12 cellular contexts compared by ENCODE assay signal in the genomic region with DNA sequence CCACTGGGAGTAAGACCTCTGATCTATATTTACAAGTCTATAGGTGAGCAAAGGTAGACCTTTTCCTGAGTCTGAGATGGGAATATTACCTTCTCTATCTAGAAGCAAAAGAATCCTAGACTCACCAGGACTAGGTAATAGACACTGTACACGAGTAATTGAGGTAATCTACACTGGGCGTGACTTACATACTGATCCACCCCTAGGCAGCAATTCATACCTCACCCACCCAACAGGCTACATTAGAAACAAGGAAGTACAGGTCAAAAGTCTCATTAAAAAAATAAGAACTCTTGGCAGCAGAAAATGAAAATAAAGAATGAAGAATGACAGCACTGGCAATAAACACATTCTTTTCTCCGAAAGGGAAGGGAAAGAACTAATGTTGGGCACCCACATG. TPM values are rescaled to one million over a fixed set of nuclear protein-coding genes. Genes with fewer than 3 reads are reported as not detected.
DNase-seq lines count a peak whose midpoint lies in the region; ATAC-seq, FAIRE-seq and TF ChIP-seq lines count a peak whose summit lies in the region.
"Had no signal": no experiment of that assay in that cellular context is flagged by ENCODE, and none has a peak within 500 bp of the region (broad histone marks: within the 10 kb centered on the region; RNA-seq: fewer than 3 reads in every experiment).

No MANE protein-coding gene starts in this region.

- no peak overlapping the region for H3K4me2 ChIP-seq in GM12878 (ENCODE audit: control insufficient read depth, insufficient read depth)

- ATAC-seq in Right ventricle myocardium superior (ENCODE audit: poor library complexity) = peak; percentile 36
- ATAC-seq in Right ventricle myocardium inferior = no peak
- peak; percentile 75 for ATAC-seq in GM12878
- ATAC-seq in HG03378 (IDR thresholded peaks at IDR 0.05; ENCODE audit: unreplicated experiment) = no peak
- no peak for ATAC-seq in HG02885 (IDR thresholded peaks at IDR 0.05; ENCODE audit: poor library complexity, unreplicated experiment)
- ATAC-seq: activated CD4-positive, alpha-beta T cell treated with anti-CD3 and anti-CD28 coated beads for 36 hours had no signal

- POLR2A ChIA-PET in GM12878 (lab: Charles Lee) = interaction anchor here (1.5 kb wide), 1 partner anchor 103 kb away, joined by 3 read pairs; no protein-coding TSS in a partner anchor

- intact Hi-C loops in Right ventricle myocardium superior (cut with DNase I) = no loop called here
- intact Hi-C loops in Right ventricle myocardium inferior (cut with DNase I) = no loop called here
- intact Hi-C loops in GM12878 (cut with micrococcal nuclease; ENCODE audit: unreplicated experiment) = no loop called here
- intact Hi-C loops in transverse colon (cut with DNase I; ENCODE audit: low total_unique reads) = no loop called here

- no peak overlapping the region for H3K9ac ChIP-seq in GM12878 (ENCODE audit: control insufficient read depth, insufficient read depth, low read length)

- peaks cover 95% of the 10 kb centered on the region for H3K79me2 ChIP-seq in GM12878 (ENCODE audit: control insufficient read depth, insufficient read depth, low read length)

- H3K4me1 ChIP-seq in GM12878 (ENCODE audit: control insufficient read depth, insufficient read depth, low read length) (peaks cover 22% of the 10 kb centered on the region), transverse colon (peaks cover 31 to 92% (median 63%) of the 10 kb centered on the region in 4 donors)

- H3K27ac ChIP-seq in GM12878 (ENCODE audit: control insufficient read depth, insufficient read depth) = no peak overlapping the region
- H3K27ac ChIP-seq in transverse colon = peak overlapping the region; percentile 69 to 80 (median 78)
- H3K27ac ChIP-seq: HL-60 had no signal

- DNase-seq in Right ventricle myocardium superior = no peak
- DNase-seq in Right ventricle myocardium inferior (ENCODE audit: missing footprints) = no peak
- no peak for DNase-seq in GM12878 (ENCODE audit: low read depth, low spot score)
- DNase-seq in kidney glomerular epithelial cell (lab: John Stamatoyannopoulos, UW) = peak; percentile 10
- DNase-seq in transverse colon = peak; percentile 33
- no peak for DNase-seq in effector CD4-positive, alpha-beta T cell
- DNase-seq: activated CD4-positive, alpha-beta T cell treated with anti-CD3 and anti-CD28 coated beads for 36 hours; activated naive CD4-positive, alpha-beta T cell treated with Interleukin-2 at 50 U/mL for 16 hours; spleen had no signal

- SMC1A ChIA-PET in GM12878 (lab: Charles Lee; ENCODE audit: uncharacterized antibody, unreplicated experiment) = interaction anchor here (0.6 kb wide), 1 partner anchor 46 kb away, joined by 4 read pairs; no protein-coding TSS in a partner anchor

- TF ChIP-seq EP300 in GM12878 (IDR thresholded peaks at IDR 0.05; ENCODE audit: borderline replicate concordance in 1 of 2, control insufficient read depth in 1 of 2, low read depth in 2 of 2, low read length in 2 of 2) = no peak
- TF ChIP-seq EP300 in transverse colon (IDR thresholded peaks at IDR 0.05; ENCODE audit: low read depth) = no peak

- H3K4me3 ChIP-seq in GM12878 (no peak overlapping the region), transverse colon (peak overlapping the region in 1 of 4 donors; percentile 35)
- H3K4me3 ChIP-seq: spleen had no signal

- RAD21 ChIA-PET in GM12878 (lab: Charles Lee; ENCODE audit: unreplicated experiment) = interaction anchor here (0.8 kb wide), 1 partner anchor 39 kb away, joined by 4 read pairs; no protein-coding TSS in a partner anchor

- H3K36me3 ChIP-seq in GM12878 (ENCODE audit: control insufficient read depth in 2 of 2, insufficient read depth in 2 of 2, low read length in 1 of 2) = peaks cover 0 to 8% of the 10 kb centered on the region in 2 experiments; a peak in 2 of 4 replicates
- no peaks in the 10 kb centered on the region for H3K36me3 ChIP-seq in transverse colon

- H3K27me3 ChIP-seq in GM12878 (replicated peaks in 1 of 2; ENCODE audit: control insufficient read depth in 2 of 2, insufficient read depth in 2 of 2, low read length in 1 of 2) (no peaks in the 10 kb centered on the region), transverse colon (no peaks in the 10 kb centered on the region)
- H3K27me3 ChIP-seq: spleen had no signal

- 66% methylated on average over 3 of the region's 3 CpGs for WGBS in GM12878 (ENCODE audit: insufficient coverage, insufficient replicate concordance, low lambda C conversion rate, missing lambda C conversion rate)
- WGBS in transverse colon (ENCODE audit: low coverage in 1 of 2), 2 donors = 26% methylated on average over 3 of the region's 3 CpGs; no CpG with 5 or more reads in 1 of the 2 donors

- H3K9me3 ChIP-seq in GM12878 (replicated peaks; ENCODE audit: control insufficient read depth, insufficient read depth, low read length) (peaks cover 6% of the 10 kb centered on the region; the same call in 2 of the 3 replicates), transverse colon (no peaks in the 10 kb centered on the region)

- no TSS peak for BruUV-seq in GM12878 (replicated peaks; lab: Mats Ljungman, UMichigan)

- CTCF ChIA-PET in GM12878 (lab: Yijun Ruan, JAX) = interaction anchor here (0.5 to 2.2 kb wide), 4 partner anchors 57 to 205 kb away, joined by 3 to 10 read pairs (median 3); no protein-coding TSS in a partner anchor

- TF ChIP-seq CTCF in GM12878 (IDR thresholded peaks at IDR 0.05 in 2 of 3, conservative IDR thresholded peaks at IDR 0.05 in 1 of 3; ENCODE audit: control insufficient read depth in 2 of 3, extremely low read depth in 1 of 3, insufficient read depth in 1 of 3, low read depth in 3 of 3, low read length in 3 of 3) (no peak), transverse colon (IDR thresholded peaks at IDR 0.05) (no peak)

- in situ Hi-C loops in GM12878 (cut with MboI) = no loop called here
- in situ Hi-C loops in transverse colon (cut with MboI; ENCODE audit: low pct_ligation_motif_present in 1 of 4, low pct_unique_long_range_greater_than_20kb in 1 of 4, low sequenced_read_pairs in 3 of 4) = no loop called here

- TF ChIP-seq RAD21 in GM12878 (IDR thresholded peaks at IDR 0.05; ENCODE audit: insufficient read depth, low read depth, low read length) = no peak

- no peak overlapping the region for H2AFZ ChIP-seq in GM12878 (ENCODE audit: control insufficient read depth, low read depth, low read length)

- H4K20me1 ChIP-seq in GM12878 (ENCODE audit: control insufficient read depth, insufficient read depth) = peaks cover 16% of the 10 kb centered on the region

- no peak for FAIRE-seq in GM12878 (lab: Jason Lieb, UNC)

- no peak for TF ChIP-seq POLR2A in GM12878 (IDR thresholded peaks at IDR 0.05; ENCODE audit: low read depth, low read length)
- no peak for TF ChIP-seq POLR2A in transverse colon (IDR thresholded peaks at IDR 0.05)

TF ChIP-seq in GM12878, 131 proteins besides CTCF, POLR2A, EP300 and RAD21 (continues in another document):
- TF ChIP-seq EZH2 (IDR thresholded peaks at IDR 0.05; ENCODE audit: borderline replicate concordance, control insufficient read depth, low read depth, low read length) = no peak
- TF ChIP-seq STAT1 (conservative IDR thresholded peaks at IDR 0.05) = no peak
- no peak for TF ChIP-seq GABPA (IDR thresholded peaks at IDR 0.05; ENCODE audit: low read depth)
- no peak for TF ChIP-seq TCF7 (IDR thresholded peaks at IDR 0.05; ENCODE audit: borderline replicate concordance)
- TF ChIP-seq, protein P1, sequence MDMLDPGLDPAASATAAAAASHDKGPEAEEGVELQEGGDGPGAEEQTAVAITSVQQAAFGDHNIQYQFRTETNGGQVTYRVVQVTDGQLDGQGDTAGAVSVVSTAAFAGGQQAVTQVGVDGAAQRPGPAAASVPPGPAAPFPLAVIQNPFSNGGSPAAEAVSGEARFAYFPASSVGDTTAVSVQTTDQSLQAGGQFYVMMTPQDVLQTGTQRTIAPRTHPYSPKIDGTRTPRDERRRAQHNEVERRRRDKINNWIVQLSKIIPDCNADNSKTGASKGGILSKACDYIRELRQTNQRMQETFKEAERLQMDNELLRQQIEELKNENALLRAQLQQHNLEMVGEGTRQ (IDR thresholded peaks at IDR 0.05; ENCODE audit: borderline replicate concordance, low read depth, low read length) = no peak
- no peak for TF ChIP-seq ZSCAN29 (IDR thresholded peaks at IDR 0.05)
- TF ChIP-seq, protein P2, sequence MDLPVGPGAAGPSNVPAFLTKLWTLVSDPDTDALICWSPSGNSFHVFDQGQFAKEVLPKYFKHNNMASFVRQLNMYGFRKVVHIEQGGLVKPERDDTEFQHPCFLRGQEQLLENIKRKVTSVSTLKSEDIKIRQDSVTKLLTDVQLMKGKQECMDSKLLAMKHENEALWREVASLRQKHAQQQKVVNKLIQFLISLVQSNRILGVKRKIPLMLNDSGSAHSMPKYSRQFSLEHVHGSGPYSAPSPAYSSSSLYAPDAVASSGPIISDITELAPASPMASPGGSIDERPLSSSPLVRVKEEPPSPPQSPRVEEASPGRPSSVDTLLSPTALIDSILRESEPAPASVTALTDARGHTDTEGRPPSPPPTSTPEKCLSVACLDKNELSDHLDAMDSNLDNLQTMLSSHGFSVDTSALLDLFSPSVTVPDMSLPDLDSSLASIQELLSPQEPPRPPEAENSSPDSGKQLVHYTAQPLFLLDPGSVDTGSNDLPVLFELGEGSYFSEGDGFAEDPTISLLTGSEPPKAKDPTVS (IDR thresholded peaks at IDR 0.05; ENCODE audit: low read depth, low read length) = no peak

RNA-seq across cellular contexts. Expression of a gene that starts 7.6 kb away (rescaled TPM):
- total RNA-seq in Right ventricle myocardium superior (103 TPM), Right ventricle myocardium inferior (111 TPM), GM12878 (2014; rRNA removed) (96.2 and 103 TPM in 2 replicates), GM12878 (2014; rRNA removed; fragmentation: Illumina TruSeq; extraction: Trizol) (141 and 143 TPM in 2 replicates), GM12878 (2021) (124 and 135 TPM in 2 replicates), transverse colon (100 to 1,000 TPM in 1 of 4 donors, 10 to 100 TPM in 3; 76.7 to 100 (median 82.6) TPM)
- total RNA-seq in GM12878 (2013; cell fraction: nucleolus; rRNA removed) = 350 and 361 TPM in 2 replicates
- polyA plus RNA-seq in GM12878 (2011; ENCODE audit: low read depth) = 40.3 TPM
- polyA plus RNA-seq in GM12878 (2011; rRNA removed) (119 and 125 TPM in 2 replicates), GM12878 (2014; fragmentation: Illumina TruSeq; extraction: Trizol) (199 and 233 TPM in 2 replicates), GM12878 (2014; fragmentation: Nextera tagmentation; extraction: Ambion mirVana) (10 to 100 TPM; 47.6 to 56.5 TPM), GM12878 (2014; rRNA removed) (75.4 and 78.6 TPM in 2 replicates), GM12878 (2016; fragmentation: Nextera tagmentation; extraction: Ambion mirVana) (10 to 100 TPM; 93.8 TPM)
- polyA plus RNA-seq in GM12878 (2011; cell fraction: cytosol; rRNA removed) = 86.3 and 107 TPM in 2 replicates
- polyA plus RNA-seq in GM12878 (2011; cell fraction: nucleus; rRNA removed) = 119 and 122 TPM in 2 replicates
- 75.4 and 109 TPM in 2 replicates for polyA plus RNA-seq in GM12878 (2012)
- polyA minus RNA-seq in GM12878 (2011; rRNA and poly(A)+ RNA removed) = 151 and 205 TPM in 2 replicates
- polyA minus RNA-seq in GM12878 (2011; cell fraction: cytosol; rRNA and poly(A)+ RNA removed) = 59.9 and 66.4 TPM in 2 replicates
- 72.5 and 111 TPM in 2 replicates for polyA minus RNA-seq in GM12878 (2011; cell fraction: nucleus; rRNA and poly(A)+ RNA removed)

Comparison
In these comparisons a context has a peak if more than half of its experiments do, and no peak if none do; other contexts are left out.
1. ATAC-seq: peak in Right ventricle myocardium superior (single experiment) and GM12878 (single experiment); none in Right ventricle myocardium inferior (single experiment), HG03378 (single experiment) and HG02885 (single experiment).
2. DNase-seq: peak in kidney glomerular epithelial cell (single experiment) and transverse colon (single experiment); none in Right ventricle myocardium superior (single experiment), Right ventricle myocardium inferior (single experiment), GM12878 (single experiment) and effector CD4-positive, alpha-beta T cell (single experiment).